In genomic region chr9:128575921-128576320, GRCh38 we compare ENCODE assay signal across 24 cellular contexts. TPM values are rescaled to one million over a fixed set of nuclear protein-coding genes. Genes with fewer than 3 reads are reported as not detected.
DNase-seq lines count a peak whose midpoint lies in the region; ATAC-seq and TF ChIP-seq lines count a peak whose summit lies in the region.
"Had no signal": no experiment of that assay in that cellular context is flagged by ENCODE, and none has a peak within 500 bp of the region (broad histone marks: within the 10 kb centered on the region; RNA-seq: fewer than 3 reads in every experiment).

No MANE protein-coding gene starts in this region.

- no peak for DNase-seq in activated naive CD4-positive, alpha-beta T cell treated with anti-CD3 and anti-CD28 coated beads, Interleukin-2, amount 50 U/mL, for 72 hours (ENCODE audit: low spot score in 2 of 2)
- no peak for DNase-seq in activated naive CD4-positive, alpha-beta T cell treated with anti-CD3 and anti-CD28 coated beads for 36 hours
- DNase-seq in colonic mucosa (no peak), myocyte (ENCODE audit: low read depth) (peak; percentile 80), vagina (ENCODE audit: extremely low spot score in 2 of 2) (no peak), cerebellum (ENCODE audit: low spot score) (no peak)
- no peak for DNase-seq in activated T-helper 1 cell treated with anti-CD3 and anti-CD28 coated beads, Interleukin-12 subunit alpha, Interleukin-12 subunit beta, Interleukin-2, Interleukin-4 antibody, amounts not matched to agents 30 ng/mL and 10 ng/mL and 1 ng/mL, durations not matched to agents 14 hours and 24 hours and 36 hours (ENCODE audit: low spot score)
- DNase-seq: activated CD4-positive, CD25-positive, alpha-beta regulatory T cell; activated CD8-positive, alpha-beta T cell treated with anti-CD3 and anti-CD28 coated beads, Interleukin-2, amount 10 ng/mL, durations not matched to agents 7 days and 5 days; aorta; effector memory CD4-positive, alpha-beta T cell; NCI-H2081; psoas muscle; Right ventricle myocardium superior; stimulated activated CD4-positive, alpha-beta T cell treated with anti-CD3 and anti-CD28 coated beads, Interleukin-1b, Interleukin-23, amount 100 ng/mL, for 48 hours; SW 1271; thyroid gland had no signal

- CTCF ChIA-PET in activated naive CD4-positive, alpha-beta T cell treated with anti-CD3 and anti-CD28 coated beads for 36 hours (lab: Charles Lee): interaction anchor here (0.6 kb wide), 1 partner anchor 453 kb away, joined by 5 read pairs; no protein-coding TSS in a partner anchor

- H3K4me3 Mint-ChIP-seq in activated naive CD4-positive, alpha-beta T cell treated with anti-CD3 and anti-CD28 coated beads for 36 hours: no peak overlapping the region
- H3K4me3 Mint-ChIP-seq in activated T-helper 1 cell treated with anti-CD3 and anti-CD28 coated beads, Interleukin-12 subunit alpha, Interleukin-12 subunit beta, Interleukin-2, Interleukin-4 antibody, amounts not matched to agents 30 ng/mL and 10 ng/mL and 1 ng/mL, durations not matched to agents 14 hours and 24 hours and 36 hours: no peak overlapping the region
- H3K4me3 Mint-ChIP-seq: activated CD8-positive, alpha-beta T cell treated with anti-CD3 and anti-CD28 coated beads, Interleukin-2, amount 10 ng/mL, durations not matched to agents 7 days and 5 days; mesothelial cell of epicardium; neural crest cell; stimulated activated memory B cell treated with anti-CD40 and anti-IgM and Interleukin-4, amounts not matched to agents 10 μg/mL and 1 μg/mL and 100 μg/mL, for 72 hours had no signal

- H3K4me3 ChIP-seq in colonic mucosa (no peak overlapping the region), vagina (no peak overlapping the region)
- H3K4me3 ChIP-seq: BLaER1 treated with 17β-estradiol and CSF1 and Interleukin-3, amounts not matched to agents 10 nM and 100 nM; psoas muscle; thyroid gland had no signal

- H3K4me1 Mint-ChIP-seq in activated naive CD4-positive, alpha-beta T cell treated with anti-CD3 and anti-CD28 coated beads for 36 hours (ENCODE audit: low read depth): peaks cover 8% of the 10 kb centered on the region
- H3K4me1 Mint-ChIP-seq in activated T-helper 1 cell treated with anti-CD3 and anti-CD28 coated beads, Interleukin-12 subunit alpha, Interleukin-12 subunit beta, Interleukin-2, Interleukin-4 antibody, amounts not matched to agents 30 ng/mL and 10 ng/mL and 1 ng/mL, durations not matched to agents 14 hours and 24 hours and 36 hours (ENCODE audit: low read depth): no peaks in the 10 kb centered on the region
- H3K4me1 Mint-ChIP-seq: mesothelial cell of epicardium; neural crest cell; stimulated activated memory B cell treated with anti-CD40 and anti-IgM and Interleukin-4, amounts not matched to agents 10 μg/mL and 1 μg/mL and 100 μg/mL, for 72 hours had no signal

- H3K9me3 Mint-ChIP-seq in activated naive CD4-positive, alpha-beta T cell treated with anti-CD3 and anti-CD28 coated beads, Interleukin-2, amount 50 U/mL, for 72 hours: no peaks in the 10 kb centered on the region
- no peaks in the 10 kb centered on the region for H3K9me3 Mint-ChIP-seq in activated naive CD4-positive, alpha-beta T cell treated with anti-CD3 and anti-CD28 coated beads for 36 hours
- no peaks in the 10 kb centered on the region for H3K9me3 Mint-ChIP-seq in activated T-helper 1 cell treated with anti-CD3 and anti-CD28 coated beads, Interleukin-12 subunit alpha, Interleukin-12 subunit beta, Interleukin-2, Interleukin-4 antibody, amounts not matched to agents 30 ng/mL and 10 ng/mL and 1 ng/mL, durations not matched to agents 14 hours and 24 hours and 36 hours
- H3K9me3 Mint-ChIP-seq: mesothelial cell of epicardium; neural crest cell; stimulated activated memory B cell treated with anti-CD40 and anti-IgM and Interleukin-4, amounts not matched to agents 10 μg/mL and 1 μg/mL and 100 μg/mL, for 72 hours had no signal

- ATAC-seq in activated naive CD4-positive, alpha-beta T cell treated with anti-CD3 and anti-CD28 coated beads, Interleukin-2, amount 50 U/mL, for 72 hours: no peak
- no peak for ATAC-seq in activated CD4-positive, CD25-positive, alpha-beta regulatory T cell treated with anti-CD3 and anti-CD28 coated beads, Interleukin-2, amount 50 U/mL, for 24 hours
- ATAC-seq: activated CD8-positive, alpha-beta T cell treated with anti-CD3 and anti-CD28 coated beads, Interleukin-2, amount 10 ng/mL, durations not matched to agents 7 days and 5 days; HepG2; psoas muscle; stimulated activated memory B cell treated with anti-CD40 and anti-IgM and Interleukin-4, amounts not matched to agents 10 μg/mL and 1 μg/mL and 100 μg/mL, for 72 hours had no signal

- no peak overlapping the region for H3K9ac ChIP-seq in colonic mucosa (ENCODE audit: low read depth in 2 of 2, low read length in 2 of 2)
- H3K9ac ChIP-seq: BLaER1 treated with 17β-estradiol and CSF1 and Interleukin-3, amounts not matched to agents 10 nM and 100 nM had no signal

- peaks cover 6% of the 10 kb centered on the region for H3K4me1 ChIP-seq in colonic mucosa
- peaks cover 10% of the 10 kb centered on the region for H3K4me1 ChIP-seq in vagina
- H3K4me1 ChIP-seq: BLaER1 treated with 17β-estradiol and CSF1 and Interleukin-3, amounts not matched to agents 10 nM and 100 nM; psoas muscle; thyroid gland had no signal

- peak overlapping the region; percentile 35 to 41 for H3K27ac Mint-ChIP-seq in activated naive CD4-positive, alpha-beta T cell treated with anti-CD3 and anti-CD28 coated beads, Interleukin-2, amount 50 U/mL, for 72 hours
- H3K27ac Mint-ChIP-seq in activated naive CD4-positive, alpha-beta T cell treated with anti-CD3 and anti-CD28 coated beads for 36 hours: no peak overlapping the region
- no peak overlapping the region for H3K27ac Mint-ChIP-seq in activated T-helper 1 cell treated with anti-CD3 and anti-CD28 coated beads, Interleukin-12 subunit alpha, Interleukin-12 subunit beta, Interleukin-2, Interleukin-4 antibody, amounts not matched to agents 30 ng/mL and 10 ng/mL and 1 ng/mL, durations not matched to agents 14 hours and 24 hours and 36 hours
- H3K27ac Mint-ChIP-seq: stimulated activated memory B cell treated with anti-CD40 and anti-IgM and Interleukin-4, amounts not matched to agents 10 μg/mL and 1 μg/mL and 100 μg/mL, for 72 hours had no signal

- no peaks in the 10 kb centered on the region for H3K27me3 ChIP-seq in colonic mucosa
- H3K27me3 ChIP-seq in vagina: no peaks in the 10 kb centered on the region
- H3K27me3 ChIP-seq: BLaER1 treated with 17β-estradiol and CSF1 and Interleukin-3, amounts not matched to agents 10 nM and 100 nM; thyroid gland had no signal

- no peak for TF ChIP-seq POLR2A in vagina (IDR thresholded peaks at IDR 0.05)

- H3K27ac ChIP-seq in colonic mucosa (peak overlapping the region; percentile 71), vagina (peak overlapping the region; percentile 38)
- H3K27ac ChIP-seq: BLaER1 treated with 17β-estradiol and CSF1 and Interleukin-3, amounts not matched to agents 10 nM and 100 nM; HL-60; psoas muscle; thyroid gland had no signal

- TF ChIP-seq CTCF in colonic mucosa (IDR thresholded peaks at IDR 0.05) (no peak), vagina (IDR thresholded peaks at IDR 0.05) (no peak)

- no peaks in the 10 kb centered on the region for H3K9me3 ChIP-seq in colonic mucosa
- no peaks in the 10 kb centered on the region for H3K9me3 ChIP-seq in vagina
- H3K9me3 ChIP-seq: BLaER1 treated with 17β-estradiol and CSF1 and Interleukin-3, amounts not matched to agents 10 nM and 100 nM; psoas muscle; thyroid gland had no signal

- H3K36me3 ChIP-seq in colonic mucosa: peaks cover 42% of the 10 kb centered on the region
- H3K36me3 ChIP-seq in vagina: peaks cover 13 to 71% of the 10 kb centered on the region in 2 donors

- no peaks in the 10 kb centered on the region for H3K27me3 Mint-ChIP-seq in activated naive CD4-positive, alpha-beta T cell treated with anti-CD3 and anti-CD28 coated beads for 36 hours (ENCODE audit: low read depth)
- H3K27me3 Mint-ChIP-seq in activated T-helper 1 cell treated with anti-CD3 and anti-CD28 coated beads, Interleukin-12 subunit alpha, Interleukin-12 subunit beta, Interleukin-2, Interleukin-4 antibody, amounts not matched to agents 30 ng/mL and 10 ng/mL and 1 ng/mL, durations not matched to agents 14 hours and 24 hours and 36 hours (ENCODE audit: insufficient read depth): no peaks in the 10 kb centered on the region
- H3K27me3 Mint-ChIP-seq: stimulated activated memory B cell treated with anti-CD40 and anti-IgM and Interleukin-4, amounts not matched to agents 10 μg/mL and 1 μg/mL and 100 μg/mL, for 72 hours had no signal

- H3K36me3 Mint-ChIP-seq in activated naive CD4-positive, alpha-beta T cell treated with anti-CD3 and anti-CD28 coated beads, Interleukin-2, amount 50 U/mL, for 72 hours: peaks cover 5 to 10% of the 10 kb centered on the region in 2 donors
- H3K36me3 Mint-ChIP-seq in activated naive CD4-positive, alpha-beta T cell treated with anti-CD3 and anti-CD28 coated beads for 36 hours (ENCODE audit: low read depth): peaks cover 34% of the 10 kb centered on the region
- peaks cover 55% of the 10 kb centered on the region for H3K36me3 Mint-ChIP-seq in activated T-helper 1 cell treated with anti-CD3 and anti-CD28 coated beads, Interleukin-12 subunit alpha, Interleukin-12 subunit beta, Interleukin-2, Interleukin-4 antibody, amounts not matched to agents 30 ng/mL and 10 ng/mL and 1 ng/mL, durations not matched to agents 14 hours and 24 hours and 36 hours (ENCODE audit: low read depth)

- intact Hi-C loops in activated naive CD4-positive, alpha-beta T cell treated with anti-CD3 and anti-CD28 coated beads for 36 hours (cut with micrococcal nuclease): no loop called here
- intact Hi-C loops in colonic mucosa (cut with DNase I) (no loop called here), vagina (cut with DNase I) (no loop called here)
- intact Hi-C loops in activated T-helper 1 cell treated with anti-CD3 and anti-CD28 coated beads, Interleukin-12 subunit alpha, Interleukin-12 subunit beta, Interleukin-2, Interleukin-4 antibody, amounts not matched to agents 30 ng/mL and 10 ng/mL and 1 ng/mL, durations not matched to agents 14 hours and 24 hours and 36 hours (cut with micrococcal nuclease): no loop called here

RNA-seq across cellular contexts. Expression of gene SPTAN1, which starts 23.5 kb away (rescaled TPM):
- 100 to 1,000 TPM; 242 to 278 TPM for total RNA-seq in activated naive CD4-positive, alpha-beta T cell treated with anti-CD3 and anti-CD28 coated beads, Interleukin-2, amount 50 U/mL, for 72 hours
- 100 to 1,000 TPM; 162 to 183 TPM for total RNA-seq in activated naive CD4-positive, alpha-beta T cell treated with anti-CD3 and anti-CD28 coated beads for 36 hours
- total RNA-seq in colonic mucosa: 100 to 1,000 TPM; 263 to 282 TPM
- 519 and 564 TPM in 2 replicates for total RNA-seq in myocyte
- polyA plus RNA-seq in myocyte (2012): 475 TPM
- 292 TPM for total RNA-seq in vagina
- total RNA-seq in activated T-helper 1 cell treated with anti-CD3 and anti-CD28 coated beads, Interleukin-12 subunit alpha, Interleukin-12 subunit beta, Interleukin-2, Interleukin-4 antibody, amounts not matched to agents 30 ng/mL and 10 ng/mL and 1 ng/mL, durations not matched to agents 14 hours and 24 hours and 36 hours: 298 and 304 TPM in 2 replicates
- total RNA-seq in cerebellum: 758 TPM

Comparison
In these comparisons a context has a peak if more than half of its experiments do, and no peak if none do; other contexts are left out.
1. H3K27ac Mint-ChIP-seq: peak in activated naive CD4-positive, alpha-beta T cell treated with anti-CD3 and anti-CD28 coated beads, Interleukin-2, amount 50 U/mL, for 72 hours (2 of 2); none in activated naive CD4-positive, alpha-beta T cell treated with anti-CD3 and anti-CD28 coated beads for 36 hours (single experiment) and activated T-helper 1 cell treated with anti-CD3 and anti-CD28 coated beads, Interleukin-12 subunit alpha, Interleukin-12 subunit beta, Interleukin-2, Interleukin-4 antibody, amounts not matched to agents 30 ng/mL and 10 ng/mL and 1 ng/mL, durations not matched to agents 14 hours and 24 hours and 36 hours (single experiment).